In the genomic region with DNA sequence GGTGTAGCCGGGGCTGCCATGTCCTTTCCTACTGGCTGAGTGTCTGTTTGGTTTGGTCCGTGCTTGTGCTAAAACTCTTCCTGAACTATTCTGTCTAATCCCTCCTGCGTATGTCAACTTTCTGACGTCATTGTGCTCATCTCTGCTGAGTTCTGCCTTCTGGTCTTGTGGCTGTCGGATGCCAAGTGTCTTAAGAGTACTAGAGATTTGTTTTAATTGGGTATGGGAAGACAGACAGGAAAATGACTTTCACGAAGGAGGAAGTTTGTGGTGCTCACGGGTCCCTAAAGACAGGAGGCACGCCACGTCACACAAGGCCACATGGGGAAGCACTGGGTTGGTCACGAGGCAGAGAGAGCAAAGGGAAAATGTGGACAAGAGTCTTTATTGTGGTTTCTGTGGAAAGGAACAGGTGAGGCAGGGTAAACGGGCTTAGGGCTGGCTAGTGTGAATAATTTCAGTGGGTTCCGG, we compare ENCODE assay signal across 1 cellular context.
TF ChIP-seq lines count a peak whose summit lies in the region.

No MANE protein-coding gene starts in this region.

TF ChIP-seq in GM12878, 131 proteins besides CTCF, POLR2A, EP300 and RAD21 (continued from another document):
- no peak for TF ChIP-seq ZNF274 (IDR thresholded peaks at IDR 0.05; ENCODE audit: insufficient read depth, insufficient read length)
